ENCODE assay signal across 10 cellular contexts in the genomic region with DNA sequence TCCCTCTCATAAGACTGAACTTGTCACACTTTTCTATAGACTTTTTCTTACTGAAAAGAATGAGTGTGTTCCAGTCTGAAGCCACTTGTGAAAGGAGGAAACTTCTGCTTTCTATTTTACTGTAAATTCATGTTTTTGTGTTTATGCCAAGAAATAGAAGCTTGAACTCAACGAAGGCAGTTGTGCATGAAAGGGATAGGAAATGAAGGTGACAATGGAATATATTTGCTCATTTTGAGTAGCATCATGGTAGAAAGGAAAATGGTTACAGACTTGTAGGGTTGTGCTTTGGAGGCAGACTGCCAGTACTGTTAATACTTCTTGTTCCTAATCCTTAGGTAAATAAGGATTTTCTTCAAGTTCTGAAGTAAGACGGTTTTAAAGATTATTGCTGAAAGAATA. TPM values are rescaled to one million over a fixed set of nuclear protein-coding genes. Genes with fewer than 3 reads are reported as not detected.
DNase-seq lines count a peak whose midpoint lies in the region; ATAC-seq and TF ChIP-seq lines count a peak whose summit lies in the region.
"Had no signal": no experiment of that assay in that cellular context is flagged by ENCODE, and none has a peak within 500 bp of the region (broad histone marks: within the 10 kb centered on the region; RNA-seq: fewer than 3 reads in every experiment).

No MANE protein-coding gene starts in this region.

- H2BK12ac ChIP-seq in neuronal stem cell (ENCODE audit: low read length), result no peak overlapping the region

- no peaks in the 10 kb centered on the region for H3K9me3 ChIP-seq in fibroblast of lung (ENCODE audit: control insufficient read depth, insufficient read depth, low read depth, low read length)
- no peaks in the 10 kb centered on the region for H3K9me3 ChIP-seq in upper lobe of left lung
- peaks cover 0 to 2% of the 10 kb centered on the region in 2 donors for H3K9me3 ChIP-seq in neuronal stem cell (replicated peaks in 1 of 2; ENCODE audit: control insufficient read depth in 2 of 2, insufficient read depth in 1 of 2, low read depth in 1 of 2, low read length in 2 of 2)

- peak overlapping the region; percentile 27 for H3K27ac Mint-ChIP-seq in activated naive CD4-positive, alpha-beta T cell treated with anti-CD3 and anti-CD28 coated beads, Interleukin-2, amount 50 U/mL, for 24 hours
- H3K27ac Mint-ChIP-seq in type B pancreatic cell, result no peak overlapping the region

- no peak overlapping the region for H3K9ac ChIP-seq in fibroblast of lung (ENCODE audit: insufficient read depth, low read length)
- H3K9ac ChIP-seq in neuronal stem cell (ENCODE audit: low read depth, low read length, poor library complexity), result no peak overlapping the region

- H3K4me3 Mint-ChIP-seq in activated naive CD4-positive, alpha-beta T cell treated with anti-CD3 and anti-CD28 coated beads, Interleukin-2, amount 50 U/mL, for 24 hours, result peak overlapping the region; percentile 19
- no peak overlapping the region for H3K4me3 Mint-ChIP-seq in type B pancreatic cell

- no peak overlapping the region for H3K14ac ChIP-seq in neuronal stem cell (ENCODE audit: low read length)

- H2BK5ac ChIP-seq in neuronal stem cell (ENCODE audit: low read length), result no peak overlapping the region

- peak in 1 of 2 donors; percentile 21 for ATAC-seq in upper lobe of left lung (ENCODE audit: low FRiP score in 2 of 2)

- H2AFZ ChIP-seq in fibroblast of lung (ENCODE audit: low read length) (no peak overlapping the region), neuronal stem cell (ENCODE audit: low read length) (no peak overlapping the region)

- H3K36me3 Mint-ChIP-seq in activated naive CD4-positive, alpha-beta T cell treated with anti-CD3 and anti-CD28 coated beads, Interleukin-2, amount 50 U/mL, for 24 hours, result peaks cover 10% of the 10 kb centered on the region
- peaks cover 18% of the 10 kb centered on the region for H3K36me3 Mint-ChIP-seq in type B pancreatic cell

- no peak overlapping the region for H3K4ac ChIP-seq in neuronal stem cell (ENCODE audit: low read length)

- H3K9me3 Mint-ChIP-seq in activated naive CD4-positive, alpha-beta T cell treated with anti-CD3 and anti-CD28 coated beads, Interleukin-2, amount 50 U/mL, for 24 hours, result no peaks in the 10 kb centered on the region
- no peaks in the 10 kb centered on the region for H3K9me3 Mint-ChIP-seq in type B pancreatic cell

- H3K4me1 ChIP-seq in fibroblast of lung (ENCODE audit: control insufficient read depth, extremely low read depth, insufficient read depth, low read length) (peaks cover 6% of the 10 kb centered on the region), upper lobe of left lung (peaks cover 64 to 89% (median 74%) of the 10 kb centered on the region in 4 donors), neuronal stem cell (ENCODE audit: control insufficient read depth in 2 of 2, insufficient read depth in 1 of 2, low read depth in 1 of 2, low read length in 2 of 2) (peaks cover 0 to 6% of the 10 kb centered on the region in 2 donors)

- 10 to 28% methylated on average over 2 of the region's 2 CpGs for WGBS in upper lobe of left lung, 2 donors
- WGBS in neuronal stem cell (ENCODE audit: extremely low coverage in 2 of 2, insufficient read length in 2 of 2, insufficient replicate concordance in 1 of 2), 2 donors, result no CpG with 5 or more reads among the region's 2 CpGs

- H3K4me1 Mint-ChIP-seq in activated naive CD4-positive, alpha-beta T cell treated with anti-CD3 and anti-CD28 coated beads, Interleukin-2, amount 50 U/mL, for 24 hours, result peaks cover 71% of the 10 kb centered on the region
- peaks cover 18% of the 10 kb centered on the region for H3K4me1 Mint-ChIP-seq in type B pancreatic cell (ENCODE audit: unreplicated experiment)

- H4K8ac ChIP-seq in neuronal stem cell (ENCODE audit: low read depth, low read length), result no peak overlapping the region

- H2BK120ac ChIP-seq in neuronal stem cell (ENCODE audit: low read depth, low read length), result no peak overlapping the region

- no peak for TF ChIP-seq POLR2A in upper lobe of left lung (IDR thresholded peaks at IDR 0.05)

- peak overlapping the region; percentile 41 for H3K4me2 ChIP-seq in fibroblast of lung (ENCODE audit: extremely low read depth, insufficient read depth, low read length)
- H3K4me2 ChIP-seq in neuronal stem cell (ENCODE audit: insufficient read depth, low read length, poor library complexity, severe bottlenecking), result no peak overlapping the region

- H4K91ac ChIP-seq in neuronal stem cell (ENCODE audit: low read depth, low read length, poor library complexity), result no peak overlapping the region

- H3K27me3 Mint-ChIP-seq in activated naive CD4-positive, alpha-beta T cell treated with anti-CD3 and anti-CD28 coated beads, Interleukin-2, amount 50 U/mL, for 24 hours, result no peaks in the 10 kb centered on the region
- no peaks in the 10 kb centered on the region for H3K27me3 Mint-ChIP-seq in type B pancreatic cell

- H3K23ac ChIP-seq in neuronal stem cell (ENCODE audit: low read depth, low read length, poor library complexity), result no peak overlapping the region

- peak overlapping the region; percentile 20 for H3K27ac ChIP-seq in fibroblast of lung (ENCODE audit: insufficient read depth, low read length)
- peak overlapping the region in 3 of 4 donors; percentile 6 to 58 (median 9) for H3K27ac ChIP-seq in upper lobe of left lung
- no peak overlapping the region for H3K27ac ChIP-seq in neuronal stem cell (replicated peaks; ENCODE audit: low read length)

- H2AK5ac ChIP-seq in neuronal stem cell (ENCODE audit: low read depth, low read length), result no peak overlapping the region

- H3K27me3 ChIP-seq in fibroblast of lung (ENCODE audit: control insufficient read depth, insufficient read depth, low read length) (no peaks in the 10 kb centered on the region), upper lobe of left lung (no peaks in the 10 kb centered on the region), neuronal stem cell (ENCODE audit: control insufficient read depth in 3 of 3, insufficient read depth in 3 of 3, low read depth in 1 of 3, low read length in 3 of 3) (no peaks in the 10 kb centered on the region)

- no peak overlapping the region for H2BK15ac ChIP-seq in neuronal stem cell (ENCODE audit: low read length)

- TF ChIP-seq CTCF in fibroblast of lung (conservative IDR thresholded peaks at IDR 0.05 in 1 of 2, IDR thresholded peaks at IDR 0.05 in 1 of 2; ENCODE audit: low read depth in 1 of 2, low read length in 2 of 2), result no peak
- TF ChIP-seq CTCF in upper lobe of left lung (IDR thresholded peaks at IDR 0.05), result no peak
- TF ChIP-seq CTCF in type B pancreatic cell (conservative IDR thresholded peaks at IDR 0.05), result no peak

- H3K79me2 ChIP-seq in fibroblast of lung (ENCODE audit: control insufficient read depth, insufficient read depth, low read length), result peaks cover 99% of the 10 kb centered on the region

- H3K4me3 ChIP-seq in fibroblast of lung (replicated peaks in 1 of 4; ENCODE audit: control extremely low read depth in 1 of 4, insufficient read depth in 1 of 4, low read depth in 3 of 4, low read length in 4 of 4) (peak overlapping the region in 1 of 4 experiments; percentile 0), upper lobe of left lung (no peak overlapping the region), neuronal stem cell (ENCODE audit: low read length in 2 of 2) (no peak overlapping the region)

- peaks cover 4% of the 10 kb centered on the region for H3K79me1 ChIP-seq in neuronal stem cell (ENCODE audit: low read depth, low read length)

- no peak for TF ChIP-seq EP300 in upper lobe of left lung (IDR thresholded peaks at IDR 0.05)

- peaks cover 24% of the 10 kb centered on the region for H4K20me1 ChIP-seq in fibroblast of lung (ENCODE audit: control insufficient read depth, extremely low read depth, insufficient read depth, low read length)

- H3K18ac ChIP-seq in neuronal stem cell (ENCODE audit: low read length), result no peak overlapping the region

- no peak for DNase-seq in activated naive CD4-positive, alpha-beta T cell (lab: John Stamatoyannopoulos, UW)
- DNase-seq in OCI-M1 (lab: John Stamatoyannopoulos, UW) (peak; percentile 33), fibroblast of lung (ENCODE audit: low read depth in 2 of 2) (no peak), upper lobe of left lung (no peak), type B pancreatic cell (ENCODE audit: extremely low spot score, unreplicated experiment) (no peak), globus pallidus (ENCODE audit: low spot score) (no peak), neuronal stem cell (ENCODE audit: low spot score) (no peak)
- DNase-seq: NCI-H446 treated with DMSO at 0.1 percent for 48 hours, SW 1271 had no signal

- H3K36me3 ChIP-seq in fibroblast of lung (ENCODE audit: control insufficient read depth, insufficient read depth, low read length), result no peaks in the 10 kb centered on the region
- no peaks in the 10 kb centered on the region for H3K36me3 ChIP-seq in upper lobe of left lung
- peaks cover 0 to 64% of the 10 kb centered on the region in 2 donors for H3K36me3 ChIP-seq in neuronal stem cell (replicated peaks in 1 of 2; ENCODE audit: control insufficient read depth in 2 of 2, insufficient read depth in 2 of 2, low read length in 2 of 2)

RNA-seq across cellular contexts. Expression of a gene that starts 8.1 kb away (rescaled TPM):
- total RNA-seq in fibroblast of lung, result 327 and 468 TPM in 2 replicates
- polyA plus RNA-seq in fibroblast of lung, result 621 and 833 TPM in 2 replicates
- polyA plus RNA-seq in fibroblast of lung (2012), result 267 and 321 TPM in 2 replicates
- 725 and 762 TPM in 2 replicates for polyA minus RNA-seq in fibroblast of lung (ENCODE audit: low replicate concordance)
- total RNA-seq in upper lobe of left lung, result 100 to 1,000 TPM; 113 to 266 (median 192) TPM
- total RNA-seq in type B pancreatic cell (ENCODE audit: low replicate concordance), result 209 and 262 TPM in 2 replicates
- 61.2 TPM for polyA plus RNA-seq in neuronal stem cell (2013, experiment 1 of 2)
- polyA plus RNA-seq in neuronal stem cell (2013, experiment 2 of 2), result 63.5 TPM
